ENCODE assay signal across 8 cellular contexts in genomic region chr1:10211805-10212405, GRCh38. TPM values are rescaled to one million over a fixed set of nuclear protein-coding genes. Genes with fewer than 3 reads are reported as not detected.
DNase-seq lines count a peak whose midpoint lies in the region; ATAC-seq and TF ChIP-seq lines count a peak whose summit lies in the region.

No MANE protein-coding gene starts in this region.

- no peaks in the 10 kb centered on the region for H3K9me3 ChIP-seq in CD8-positive, alpha-beta T cell (ENCODE audit: low read length)
- no peaks in the 10 kb centered on the region for H3K9me3 ChIP-seq in ascending aorta

- TF ChIP-seq CTCF in CD8-positive, alpha-beta T cell (IDR thresholded peaks at IDR 0.05), result no peak
- TF ChIP-seq CTCF in KMS-11 (conservative IDR thresholded peaks at IDR 0.05; ENCODE audit: low read depth, low read length) (no peak), ascending aorta (IDR thresholded peaks at IDR 0.05) (no peak)

- no peak overlapping the region for H2AFZ ChIP-seq in KMS-11 (ENCODE audit: low read depth)

- peak overlapping the region; percentile 97; the same call in 1 of the 2 replicates for H3K4me2 ChIP-seq in KMS-11

- POLR2A ChIA-PET in CD8-positive, alpha-beta T cell (lab: Charles Lee), result no interaction called here

- H3K4me1 Mint-ChIP-seq in CD8-positive, alpha-beta T cell (ENCODE audit: low read depth), result peaks cover 36% of the 10 kb centered on the region

- H3K9ac ChIP-seq in KMS-11, result peak overlapping the region; percentile 65; the same call in 1 of the 2 replicates

- no peaks in the 10 kb centered on the region for H3K27me3 ChIP-seq in CD8-positive, alpha-beta T cell (ENCODE audit: insufficient read depth, low read length)
- H3K27me3 ChIP-seq in KMS-11 (ENCODE audit: insufficient read depth, low read depth), result no peaks in the 10 kb centered on the region
- no peaks in the 10 kb centered on the region for H3K27me3 ChIP-seq in ascending aorta

- no peaks in the 10 kb centered on the region for H3K9me3 Mint-ChIP-seq in CD8-positive, alpha-beta T cell

- peaks cover 29% of the 10 kb centered on the region; the same call in 1 of the 2 replicates for H3K79me2 ChIP-seq in KMS-11 (ENCODE audit: insufficient read depth, low read depth)

- no peaks in the 10 kb centered on the region for H3K36me3 ChIP-seq in CD8-positive, alpha-beta T cell (ENCODE audit: insufficient read depth, low read length)
- H3K36me3 ChIP-seq in KMS-11 (ENCODE audit: insufficient read depth) (no peaks in the 10 kb centered on the region), ascending aorta (no peaks in the 10 kb centered on the region)

- no peaks in the 10 kb centered on the region for H4K20me1 ChIP-seq in KMS-11 (ENCODE audit: insufficient read depth)

- DNase-seq in CD8-positive, alpha-beta T cell, result no peak
- DNase-seq in ascending aorta (ENCODE audit: low spot score in 2 of 2) (no peak), kidney glomerular epithelial cell (lab: John Stamatoyannopoulos, UW) (peak; percentile 83), substantia nigra (lab: John Stamatoyannopoulos, UW) (peak in 4 of 49 donors; percentile 53 to 75 (median 64))
- DNase-seq in activated CD4-positive, CD25-positive, alpha-beta regulatory T cell treated with anti-CD3 and anti-CD28 coated beads, Interleukin-2, amount 50 U/mL, for 72 hours, result no peak
- no peak for DNase-seq in stimulated activated naive CD4-positive, alpha-beta T cell treated with Interleukin-2 at 50 U/mL for 16 hours (lab: John Stamatoyannopoulos, UW)

- no peaks in the 10 kb centered on the region for H3K36me3 Mint-ChIP-seq in CD8-positive, alpha-beta T cell

- peak overlapping the region; percentile 54 for H3K4me3 Mint-ChIP-seq in CD8-positive, alpha-beta T cell

- intact Hi-C loops in CD8-positive, alpha-beta T cell (cut with DNase I, micrococcal nuclease), result loop anchor here (2.0 to 10.0 kb wide), 6 partner anchors 125 to 1085 kb away; partner anchors contain the start of genes UBE4B (in 2 of the 2), CTNNBIP1 (in 1 of the 2) and GPR157 (in 1 of the 2)
- intact Hi-C loops in ascending aorta (cut with DNase I), result loop anchor here (1.0 to 5.0 kb wide), 7 partner anchors 40 to 301 kb away; partner anchors contain the start of genes CTNNBIP1, LZIC and NMNAT1

- H3K27me3 Mint-ChIP-seq in CD8-positive, alpha-beta T cell (ENCODE audit: low read depth), result peaks cover 2% of the 10 kb centered on the region

- no peak overlapping the region for H3K4me3 ChIP-seq in CD8-positive, alpha-beta T cell (ENCODE audit: low read depth, low read length)
- H3K4me3 ChIP-seq in KMS-11 (IDR thresholded peaks at IDR 0.05; ENCODE audit: insufficient read depth, low read depth, low read length), result no peak overlapping the region
- peak overlapping the region; percentile 93 to 99 for H3K4me3 ChIP-seq in ascending aorta

- CTCF ChIA-PET in CD8-positive, alpha-beta T cell (lab: Charles Lee), result interaction anchor here (0.7 to 1.1 kb wide), 3 partner anchors 118 to 576 kb away, joined by 3 to 4 read pairs (median 3); no protein-coding TSS in a partner anchor

- H3K27ac Mint-ChIP-seq in CD8-positive, alpha-beta T cell, result peak overlapping the region; percentile 2

- peaks cover 5% of the 10 kb centered on the region for H3K4me1 ChIP-seq in CD8-positive, alpha-beta T cell (ENCODE audit: insufficient read depth, low read length)
- peaks cover 18% of the 10 kb centered on the region for H3K4me1 ChIP-seq in KMS-11 (ENCODE audit: low read depth, poor library complexity, severe bottlenecking)
- H3K4me1 ChIP-seq in ascending aorta, result peaks cover 0 to 37% of the 10 kb centered on the region in 2 donors

- no peak overlapping the region for H3K27ac ChIP-seq in CD8-positive, alpha-beta T cell (ENCODE audit: low read depth, low read length)
- H3K27ac ChIP-seq in KMS-11 (no peak overlapping the region), ascending aorta (peak overlapping the region; percentile 99 to 100), substantia nigra (ENCODE audit: low read depth, low read length, poor library complexity, severe bottlenecking) (peak overlapping the region; percentile 99)

- no peak for ATAC-seq in CD8-positive, alpha-beta T cell
- no peak for ATAC-seq in HG02884 (IDR thresholded peaks at IDR 0.05; ENCODE audit: unreplicated experiment)

RNA-seq across cellular contexts. Expression of gene KIF1B, which starts 1.5 kb away (rescaled TPM):
- total RNA-seq in CD8-positive, alpha-beta T cell, result 1 to 10 TPM; 6.1 to 7.2 TPM
- 13.4 TPM for total RNA-seq in ascending aorta

Comparison
In these comparisons a context has a peak if more than half of its experiments do, and no peak if none do; other contexts are left out.
1. H3K27ac ChIP-seq: peak in ascending aorta (2 of 2) and substantia nigra (single experiment); none in CD8-positive, alpha-beta T cell (single experiment) and KMS-11 (single experiment).
2. H3K4me3 ChIP-seq: peak in ascending aorta (2 of 2); none in CD8-positive, alpha-beta T cell (single experiment) and KMS-11 (single experiment).